1 cellular context compared by ENCODE assay signal in the genomic region with DNA sequence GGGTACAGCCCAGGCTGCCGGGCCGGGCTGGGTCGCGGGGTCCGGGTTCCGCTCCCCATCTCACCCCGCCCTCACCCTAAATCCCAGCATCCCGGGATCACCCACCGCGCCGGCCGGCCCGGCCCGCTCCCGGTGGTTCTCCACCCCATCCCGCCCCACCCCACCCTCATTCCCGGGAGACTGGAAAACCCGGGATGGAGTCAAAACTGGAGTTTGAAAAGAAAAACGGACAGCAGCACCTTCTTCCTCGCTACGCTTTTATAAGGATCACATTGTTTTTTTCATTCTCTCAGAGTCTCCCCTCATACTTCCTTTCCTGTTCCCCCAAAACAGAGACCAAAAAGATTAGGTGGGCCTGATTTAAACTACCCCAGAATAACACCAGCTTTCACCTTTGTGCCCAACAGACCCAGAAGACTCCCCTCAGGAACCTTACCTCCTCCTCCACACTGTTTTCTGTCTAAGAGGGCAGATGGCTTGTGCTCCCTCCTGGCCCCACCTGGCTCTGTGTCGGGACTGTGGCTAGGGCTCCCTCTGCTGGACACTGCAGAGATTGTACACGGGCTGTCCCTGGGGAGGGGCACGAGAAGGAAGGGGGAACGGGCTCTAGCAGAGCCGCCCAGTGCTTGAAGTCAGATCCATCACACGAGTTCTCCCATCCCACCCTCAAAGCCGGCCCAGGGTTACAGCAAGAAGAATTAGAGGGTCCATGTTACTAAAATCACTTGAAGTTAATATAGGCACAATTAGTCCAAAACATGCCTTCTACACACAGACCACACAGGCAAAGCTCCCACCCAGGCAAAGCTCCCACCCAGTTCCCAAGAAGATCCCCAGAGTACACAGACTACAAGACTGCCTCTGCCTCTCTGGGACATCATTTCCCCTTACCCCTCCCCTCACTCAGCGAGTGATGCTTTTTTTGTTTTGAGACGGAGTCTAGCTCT.
A peak's percentile ranks its signal among the peaks of the same experiment; 100 is the strongest.
TF ChIP-seq lines count a peak whose summit lies in the region.

No MANE protein-coding gene starts in this region.

TF ChIP-seq in HepG2, 621 proteins besides CTCF, POLR2A, EP300 and RAD21 (continued from another document and continues in another):
- no peak for TF ChIP-seq ZNF639 (CRISPR knock-in tag; conservative IDR thresholded peaks at IDR 0.05)
- TF ChIP-seq ZNF260 (CRISPR knock-in tag; IDR thresholded peaks at IDR 0.05; ENCODE audit: borderline replicate concordance, low read depth), result no peak
- TF ChIP-seq ZHX1 (CRISPR knock-in tag; IDR thresholded peaks at IDR 0.05; ENCODE audit: low read depth), result no peak
- TF ChIP-seq, protein P1, sequence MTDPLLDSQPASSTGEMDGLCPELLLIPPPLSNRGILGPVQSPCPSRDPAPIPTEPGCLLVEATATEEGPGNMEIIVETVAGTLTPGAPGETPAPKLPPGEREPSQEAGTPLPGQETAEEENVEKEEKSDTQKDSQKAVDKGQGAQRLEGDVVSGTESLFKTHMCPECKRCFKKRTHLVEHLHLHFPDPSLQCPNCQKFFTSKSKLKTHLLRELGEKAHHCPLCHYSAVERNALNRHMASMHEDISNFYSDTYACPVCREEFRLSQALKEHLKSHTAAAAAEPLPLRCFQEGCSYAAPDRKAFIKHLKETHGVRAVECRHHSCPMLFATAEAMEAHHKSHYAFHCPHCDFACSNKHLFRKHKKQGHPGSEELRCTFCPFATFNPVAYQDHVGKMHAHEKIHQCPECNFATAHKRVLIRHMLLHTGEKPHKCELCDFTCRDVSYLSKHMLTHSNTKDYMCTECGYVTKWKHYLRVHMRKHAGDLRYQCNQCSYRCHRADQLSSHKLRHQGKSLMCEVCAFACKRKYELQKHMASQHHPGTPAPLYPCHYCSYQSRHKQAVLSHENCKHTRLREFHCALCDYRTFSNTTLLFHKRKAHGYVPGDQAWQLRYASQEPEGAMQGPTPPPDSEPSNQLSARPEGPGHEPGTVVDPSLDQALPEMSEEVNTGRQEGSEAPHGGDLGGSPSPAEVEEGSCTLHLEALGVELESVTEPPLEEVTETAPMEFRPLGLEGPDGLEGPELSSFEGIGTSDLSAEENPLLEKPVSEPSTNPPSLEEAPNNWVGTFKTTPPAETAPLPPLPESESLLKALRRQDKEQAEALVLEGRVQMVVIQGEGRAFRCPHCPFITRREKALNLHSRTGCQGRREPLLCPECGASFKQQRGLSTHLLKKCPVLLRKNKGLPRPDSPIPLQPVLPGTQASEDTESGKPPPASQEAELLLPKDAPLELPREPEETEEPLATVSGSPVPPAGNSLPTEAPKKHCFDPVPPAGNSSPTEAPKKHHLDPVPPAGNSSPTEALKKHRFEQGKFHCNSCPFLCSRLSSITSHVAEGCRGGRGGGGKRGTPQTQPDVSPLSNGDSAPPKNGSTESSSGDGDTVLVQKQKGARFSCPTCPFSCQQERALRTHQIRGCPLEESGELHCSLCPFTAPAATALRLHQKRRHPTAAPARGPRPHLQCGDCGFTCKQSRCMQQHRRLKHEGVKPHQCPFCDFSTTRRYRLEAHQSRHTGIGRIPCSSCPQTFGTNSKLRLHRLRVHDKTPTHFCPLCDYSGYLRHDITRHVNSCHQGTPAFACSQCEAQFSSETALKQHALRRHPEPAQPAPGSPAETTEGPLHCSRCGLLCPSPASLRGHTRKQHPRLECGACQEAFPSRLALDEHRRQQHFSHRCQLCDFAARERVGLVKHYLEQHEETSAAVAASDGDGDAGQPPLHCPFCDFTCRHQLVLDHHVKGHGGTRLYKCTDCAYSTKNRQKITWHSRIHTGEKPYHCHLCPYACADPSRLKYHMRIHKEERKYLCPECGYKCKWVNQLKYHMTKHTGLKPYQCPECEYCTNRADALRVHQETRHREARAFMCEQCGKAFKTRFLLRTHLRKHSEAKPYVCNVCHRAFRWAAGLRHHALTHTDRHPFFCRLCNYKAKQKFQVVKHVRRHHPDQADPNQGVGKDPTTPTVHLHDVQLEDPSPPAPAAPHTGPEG (CRISPR knock-in tag; IDR thresholded peaks at IDR 0.05), result no peak
- TF ChIP-seq MXD4 (CRISPR knock-in tag; IDR thresholded peaks at IDR 0.05), result no peak
- no peak for TF ChIP-seq MED1 (CRISPR knock-in tag; IDR thresholded peaks at IDR 0.05)
- TF ChIP-seq SAP130 (CRISPR knock-in tag; IDR thresholded peaks at IDR 0.05; ENCODE audit: low read depth), result peak; percentile 77
- TF ChIP-seq TEAD2 (CRISPR knock-in tag; IDR thresholded peaks at IDR 0.05), result no peak
- no peak for TF ChIP-seq ZSCAN31 (CRISPR knock-in tag; IDR thresholded peaks at IDR 0.05; ENCODE audit: low read depth)
- TF ChIP-seq HNF4A (CRISPR knock-in tag; IDR thresholded peaks at IDR 0.05), result no peak
- TF ChIP-seq, protein P2, sequence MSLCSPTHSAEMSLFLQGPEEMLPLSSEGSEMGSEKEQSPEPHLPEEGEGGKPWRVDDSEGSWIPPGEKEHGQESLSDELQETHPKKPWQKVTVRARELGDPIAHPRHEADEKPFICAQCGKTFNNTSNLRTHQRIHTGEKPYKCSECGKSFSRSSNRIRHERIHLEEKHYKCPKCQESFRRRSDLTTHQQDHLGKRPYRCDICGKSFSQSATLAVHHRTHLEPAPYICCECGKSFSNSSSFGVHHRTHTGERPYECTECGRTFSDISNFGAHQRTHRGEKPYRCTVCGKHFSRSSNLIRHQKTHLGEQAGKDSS (CRISPR knock-in tag; IDR thresholded peaks at IDR 0.05; ENCODE audit: borderline replicate concordance, low read depth), result no peak; the same call in 1 of the 2 replicates
- TF ChIP-seq ZNF572 (CRISPR knock-in tag; IDR thresholded peaks at IDR 0.05), result no peak
- TF ChIP-seq ONECUT2 (CRISPR knock-in tag; IDR thresholded peaks at IDR 0.05), result no peak
- TF ChIP-seq MXI1 (IDR thresholded peaks at IDR 0.05; ENCODE audit: borderline replicate concordance, low read depth, low read length), result peak; percentile 44; the same call in 1 of the 3 replicates
- no peak for TF ChIP-seq TP53 (CRISPR knock-in tag; conservative IDR thresholded peaks at IDR 0.05)
- no peak for TF ChIP-seq ARNTL (CRISPR knock-in tag; IDR thresholded peaks at IDR 0.05)
- TF ChIP-seq, protein P3, sequence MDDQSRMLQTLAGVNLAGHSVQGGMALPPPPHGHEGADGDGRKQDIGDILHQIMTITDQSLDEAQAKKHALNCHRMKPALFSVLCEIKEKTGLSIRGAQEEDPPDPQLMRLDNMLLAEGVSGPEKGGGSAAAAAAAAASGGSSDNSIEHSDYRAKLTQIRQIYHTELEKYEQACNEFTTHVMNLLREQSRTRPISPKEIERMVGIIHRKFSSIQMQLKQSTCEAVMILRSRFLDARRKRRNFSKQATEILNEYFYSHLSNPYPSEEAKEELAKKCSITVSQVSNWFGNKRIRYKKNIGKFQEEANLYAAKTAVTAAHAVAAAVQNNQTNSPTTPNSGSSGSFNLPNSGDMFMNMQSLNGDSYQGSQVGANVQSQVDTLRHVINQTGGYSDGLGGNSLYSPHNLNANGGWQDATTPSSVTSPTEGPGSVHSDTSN (CRISPR knock-in tag; IDR thresholded peaks at IDR 0.05; ENCODE audit: borderline replicate concordance), result no peak
- TF ChIP-seq ELF1 (CRISPR knock-in tag; IDR thresholded peaks at IDR 0.05), result no peak; the same call in 1 of the 2 replicates
- no peak for TF ChIP-seq SALL2 (CRISPR knock-in tag; IDR thresholded peaks at IDR 0.05)
- TF ChIP-seq SPEN (CRISPR knock-in tag; IDR thresholded peaks at IDR 0.05; ENCODE audit: low read depth), result no peak
- TF ChIP-seq TARDBP (CRISPR knock-in tag; IDR thresholded peaks at IDR 0.05), result no peak
- TF ChIP-seq GATA4 (IDR thresholded peaks at IDR 0.05; ENCODE audit: borderline replicate concordance, low read depth), result no peak
- TF ChIP-seq ZNF629 (CRISPR knock-in tag; conservative IDR thresholded peaks at IDR 0.05), result no peak
- TF ChIP-seq EEA1 (CRISPR knock-in tag; IDR thresholded peaks at IDR 0.05; ENCODE audit: borderline replicate concordance), result no peak
- no peak for TF ChIP-seq RARG (CRISPR knock-in tag; IDR thresholded peaks at IDR 0.05; ENCODE audit: low read depth)
- TF ChIP-seq, protein P4, sequence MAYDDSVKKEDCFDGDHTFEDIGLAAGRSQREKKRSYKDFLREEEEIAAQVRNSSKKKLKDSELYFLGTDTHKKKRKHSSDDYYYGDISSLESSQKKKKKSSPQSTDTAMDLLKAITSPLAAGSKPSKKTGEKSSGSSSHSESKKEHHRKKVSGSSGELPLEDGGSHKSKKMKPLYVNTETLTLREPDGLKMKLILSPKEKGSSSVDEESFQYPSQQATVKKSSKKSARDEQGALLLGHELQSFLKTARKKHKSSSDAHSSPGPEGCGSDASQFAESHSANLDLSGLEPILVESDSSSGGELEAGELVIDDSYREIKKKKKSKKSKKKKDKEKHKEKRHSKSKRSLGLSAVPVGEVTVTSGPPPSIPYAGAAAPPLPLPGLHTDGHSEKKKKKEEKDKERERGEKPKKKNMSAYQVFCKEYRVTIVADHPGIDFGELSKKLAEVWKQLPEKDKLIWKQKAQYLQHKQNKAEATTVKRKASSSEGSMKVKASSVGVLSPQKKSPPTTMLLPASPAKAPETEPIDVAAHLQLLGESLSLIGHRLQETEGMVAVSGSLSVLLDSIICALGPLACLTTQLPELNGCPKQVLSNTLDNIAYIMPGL (CRISPR knock-in tag; IDR thresholded peaks at IDR 0.05; ENCODE audit: borderline replicate concordance in 1 of 2, low read depth in 1 of 2), result peak; percentile 78 to 84
- TF ChIP-seq SP1 (IDR thresholded peaks at IDR 0.05), result no peak
- TF ChIP-seq SP1 (CRISPR knock-in tag; IDR thresholded peaks at IDR 0.05), result no peak
- TF ChIP-seq, protein P5, sequence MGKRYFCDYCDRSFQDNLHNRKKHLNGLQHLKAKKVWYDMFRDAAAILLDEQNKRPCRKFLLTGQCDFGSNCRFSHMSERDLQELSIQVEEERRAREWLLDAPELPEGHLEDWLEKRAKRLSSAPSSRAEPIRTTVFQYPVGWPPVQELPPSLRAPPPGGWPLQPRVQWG (CRISPR knock-in tag; IDR thresholded peaks at IDR 0.05; ENCODE audit: borderline replicate concordance, low read depth), result no peak
- TF ChIP-seq ZNF598 (CRISPR knock-in tag; IDR thresholded peaks at IDR 0.05; ENCODE audit: borderline replicate concordance), result no peak
- TF ChIP-seq PBX2 (CRISPR knock-in tag; IDR thresholded peaks at IDR 0.05), result no peak
- TF ChIP-seq ZBTB42 (CRISPR knock-in tag; IDR thresholded peaks at IDR 0.05), result no peak
- TF ChIP-seq NFE2L1 (CRISPR knock-in tag; IDR thresholded peaks at IDR 0.05; ENCODE audit: borderline replicate concordance), result no peak
- TF ChIP-seq JDP2 (CRISPR knock-in tag; IDR thresholded peaks at IDR 0.05; ENCODE audit: borderline replicate concordance), result no peak
- TF ChIP-seq, protein P6, sequence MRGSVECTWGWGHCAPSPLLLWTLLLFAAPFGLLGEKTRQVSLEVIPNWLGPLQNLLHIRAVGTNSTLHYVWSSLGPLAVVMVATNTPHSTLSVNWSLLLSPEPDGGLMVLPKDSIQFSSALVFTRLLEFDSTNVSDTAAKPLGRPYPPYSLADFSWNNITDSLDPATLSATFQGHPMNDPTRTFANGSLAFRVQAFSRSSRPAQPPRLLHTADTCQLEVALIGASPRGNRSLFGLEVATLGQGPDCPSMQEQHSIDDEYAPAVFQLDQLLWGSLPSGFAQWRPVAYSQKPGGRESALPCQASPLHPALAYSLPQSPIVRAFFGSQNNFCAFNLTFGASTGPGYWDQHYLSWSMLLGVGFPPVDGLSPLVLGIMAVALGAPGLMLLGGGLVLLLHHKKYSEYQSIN (CRISPR knock-in tag; IDR thresholded peaks at IDR 0.05; ENCODE audit: borderline replicate concordance), result no peak
- no peak for TF ChIP-seq NCOR1 (IDR thresholded peaks at IDR 0.05; ENCODE audit: borderline replicate concordance, low read length)
- TF ChIP-seq ZNF333 (CRISPR knock-in tag; IDR thresholded peaks at IDR 0.05; ENCODE audit: borderline replicate concordance), result no peak
- TF ChIP-seq ZFYVE20 (CRISPR knock-in tag; IDR thresholded peaks at IDR 0.05; ENCODE audit: borderline replicate concordance, low read depth), result no peak
- TF ChIP-seq ZFP36 (IDR thresholded peaks at IDR 0.05; ENCODE audit: borderline replicate concordance, low read depth, low read length, partially characterized antibody), result no peak
